ENCODE assay signal across 15 cellular contexts in the genomic region with DNA sequence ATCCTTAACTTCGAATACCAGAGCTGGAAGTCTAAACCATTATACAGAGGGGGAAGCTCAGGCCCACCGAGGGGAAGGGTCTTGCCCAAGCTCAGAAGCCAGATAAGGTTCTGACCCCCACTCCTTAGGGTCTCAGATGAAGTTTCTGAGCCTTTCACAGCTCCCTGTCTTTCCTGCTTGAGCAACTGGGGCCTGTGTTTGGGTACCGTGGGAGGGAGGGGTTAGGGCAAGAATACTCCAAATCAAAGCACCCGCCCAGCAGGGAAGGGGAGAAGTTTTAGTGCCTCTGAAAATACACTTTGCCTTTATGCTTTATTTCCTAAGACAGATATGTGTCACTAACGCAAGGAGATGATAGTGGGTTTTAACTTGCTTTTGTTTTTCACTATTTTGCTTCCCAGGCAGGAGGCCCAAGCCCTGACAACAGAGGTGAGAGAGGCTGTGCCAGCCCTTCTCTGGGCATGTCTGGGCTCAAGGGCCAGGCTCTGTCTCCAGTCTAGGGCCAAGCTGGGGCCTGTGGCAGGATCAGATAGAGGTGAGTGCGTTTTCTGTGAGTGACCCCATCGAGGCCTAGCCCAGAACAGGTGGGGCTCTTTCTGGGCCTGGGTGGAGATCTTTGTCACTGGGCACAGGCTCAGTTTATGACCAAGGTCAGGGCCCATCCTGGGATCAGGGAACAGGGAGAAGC. TPM values are rescaled to one million over a fixed set of nuclear protein-coding genes. Genes with fewer than 3 reads are reported as not detected.
DNase-seq lines count a peak whose midpoint lies in the region; ATAC-seq and TF ChIP-seq lines count a peak whose summit lies in the region.
"Had no signal": no experiment of that assay in that cellular context is flagged by ENCODE, and none has a peak within 500 bp of the region (broad histone marks: within the 10 kb centered on the region; RNA-seq: fewer than 3 reads in every experiment).

No MANE protein-coding gene starts in this region.

- H3K4ac ChIP-seq in IMR-90 (ENCODE audit: low read depth, low read length) (peak overlapping the region; percentile 26; the same call in 1 of the 2 replicates), mesenchymal stem cell (ENCODE audit: low read depth in 1 of 2, low read length in 2 of 2) (no peak overlapping the region)

- DNase-seq in IMR-90 (no peak), mesenchymal stem cell (no peak), stomach (peak; percentile 65), hippocampal formation (lab: John Stamatoyannopoulos, UW) (no peak), putamen (ENCODE audit: low spot score) (no peak), C1 segment of cervical spinal cord (lab: John Stamatoyannopoulos, UW) (no peak)
- DNase-seq in central memory CD8-positive, alpha-beta T cell (ENCODE audit: low spot score in 2 of 2): no peak
- DNase-seq: activated CD4-positive, CD25-positive, alpha-beta regulatory T cell treated with anti-CD3 and anti-CD28 coated beads, Interleukin-2, amount 50 U/mL, for 72 hours; erythroblast; NCI-H1436 treated with DMSO at 0.1 percent for 48 hours had no signal

- H3K9me1 ChIP-seq in IMR-90 (ENCODE audit: insufficient read depth, low read length): no peaks in the 10 kb centered on the region

- CTCF ChIA-PET in IMR-90 (lab: Yijun Ruan, JAX): interaction anchor here (5.0 kb wide), 1 partner anchor 11 kb away, joined by 17 read pairs; no protein-coding TSS in a partner anchor

- H4K5ac ChIP-seq in IMR-90 (ENCODE audit: low read depth, low read length): no peak overlapping the region

- no peak for TF ChIP-seq RAD21 in IMR-90 (IDR thresholded peaks at IDR 0.05; ENCODE audit: low read length)

- H4K91ac ChIP-seq in IMR-90 (ENCODE audit: insufficient read depth, low read depth, low read length) (peak overlapping the region; percentile 45; the same call in 1 of the 2 replicates), mesenchymal stem cell (ENCODE audit: low read length) (no peak overlapping the region)

- H3K27ac Mint-ChIP-seq in central memory CD8-positive, alpha-beta T cell (ENCODE audit: low read depth): peak overlapping the region; percentile 32
- H3K27ac Mint-ChIP-seq: activated naive CD8-positive, alpha-beta T cell had no signal

- POLR2A ChIA-PET in IMR-90 (lab: Charles Lee; ENCODE audit: unreplicated experiment): interaction anchor here (0.6 to 1.1 kb wide), 2 partner anchors 39 to 1345 kb away, joined by 3 read pairs; no protein-coding TSS in a partner anchor

- H2BK20ac ChIP-seq in IMR-90 (ENCODE audit: low read depth, low read length): no peak overlapping the region

- H3K9me3 ChIP-seq in IMR-90 (ENCODE audit: control insufficient read depth, insufficient read depth, low read length) (no peaks in the 10 kb centered on the region), mesenchymal stem cell (ENCODE audit: control insufficient read depth, low read length) (no peaks in the 10 kb centered on the region), stomach (no peaks in the 10 kb centered on the region)

- no peak overlapping the region for H4K8ac ChIP-seq in IMR-90 (ENCODE audit: low read depth in 2 of 2, low read length in 2 of 2)
- no peak overlapping the region for H4K8ac ChIP-seq in mesenchymal stem cell (ENCODE audit: low read length)

- H3K9ac ChIP-seq in IMR-90 (ENCODE audit: low read depth, low read length): no peak overlapping the region
- H3K9ac ChIP-seq in mesenchymal stem cell (ENCODE audit: low read length): no peak overlapping the region

- H2AFZ ChIP-seq in IMR-90 (replicated peaks; ENCODE audit: low read length, poor library complexity) (no peak overlapping the region), mesenchymal stem cell (ENCODE audit: low read depth, low read length) (no peak overlapping the region)

- no peak overlapping the region for H3K4me3 ChIP-seq in IMR-90 (ENCODE audit: insufficient read depth, low read depth, low read length)
- H3K4me3 ChIP-seq in mesenchymal stem cell (ENCODE audit: insufficient read depth in 1 of 2, low read depth in 1 of 2, low read length in 2 of 2): no peak overlapping the region
- no peak overlapping the region for H3K4me3 ChIP-seq in stomach
- H3K4me3 ChIP-seq: K562 had no signal

- ATAC-seq in IMR-90 (ENCODE audit: low read depth) (no peak), HG03135 (IDR thresholded peaks at IDR 0.05; ENCODE audit: unreplicated experiment) (no peak)
- no peak for ATAC-seq in central memory CD8-positive, alpha-beta T cell (replicated peaks; ENCODE audit: extremely low read depth, poor library complexity, severe bottlenecking)
- ATAC-seq: K562 had no signal

- H3K27me3 ChIP-seq in IMR-90 (ENCODE audit: control insufficient read depth, insufficient read depth, low read length) (no peaks in the 10 kb centered on the region), mesenchymal stem cell (ENCODE audit: control insufficient read depth in 1 of 2, insufficient read depth in 1 of 2, low read length in 2 of 2) (no peaks in the 10 kb centered on the region), stomach (no peaks in the 10 kb centered on the region)

- no peak overlapping the region for H3K56ac ChIP-seq in IMR-90 (ENCODE audit: extremely low read depth, insufficient read depth, low read length)

- no peak for TF ChIP-seq EP300 in stomach (IDR thresholded peaks at IDR 0.05)

- H2BK15ac ChIP-seq in IMR-90 (ENCODE audit: low read depth, low read length): no peak overlapping the region
- peak overlapping the region; percentile 12 for H2BK15ac ChIP-seq in mesenchymal stem cell (ENCODE audit: low read depth, poor library complexity, severe bottlenecking)

- H3K36me3 ChIP-seq in IMR-90 (ENCODE audit: control insufficient read depth, insufficient read depth, low read length): no peaks in the 10 kb centered on the region
- no peaks in the 10 kb centered on the region for H3K36me3 ChIP-seq in mesenchymal stem cell (ENCODE audit: control insufficient read depth in 1 of 2, insufficient read depth in 2 of 2, low read depth in 1 of 2, low read length in 2 of 2)
- H3K36me3 ChIP-seq in stomach: no peaks in the 10 kb centered on the region

- TF ChIP-seq CTCF in IMR-90 (conservative IDR thresholded peaks at IDR 0.05; ENCODE audit: low read depth, low read length) (no peak), stomach (IDR thresholded peaks at IDR 0.05) (no peak)

- H3K27ac ChIP-seq in IMR-90 (ENCODE audit: insufficient read depth, low read length) (no peak overlapping the region), mesenchymal stem cell (ENCODE audit: low read length, poor library complexity, severe bottlenecking) (no peak overlapping the region), stomach (peak overlapping the region; percentile 43 to 78 (median 72))
- H3K27ac ChIP-seq: C4-2B had no signal

- H3K79me1 ChIP-seq in IMR-90 (ENCODE audit: low read depth in 1 of 2, low read length in 2 of 2) (no peaks in the 10 kb centered on the region), mesenchymal stem cell (replicated peaks; ENCODE audit: low read length, poor library complexity, severe bottlenecking) (no peaks in the 10 kb centered on the region)

- no peak overlapping the region for H2BK12ac ChIP-seq in mesenchymal stem cell (ENCODE audit: low read length in 2 of 2)

- no peak overlapping the region for H3K14ac ChIP-seq in IMR-90 (replicated peaks; ENCODE audit: low read depth, low read length)
- H3K14ac ChIP-seq in mesenchymal stem cell (ENCODE audit: low read length in 2 of 2): no peak overlapping the region

- WGBS in IMR-90 (ENCODE audit: extremely low coverage in 2 of 2, insufficient read length in 1 of 2), 2 experiments: no CpG with 5 or more reads among the region's 7 CpGs
- WGBS in mesenchymal stem cell: 83% methylated on average over 7 of the region's 7 CpGs
- WGBS in stomach, 5 donors: 40 to 49% (median 45%) methylated on average over 5 to 7 of the region's 7 CpGs

- H3K27me3 Mint-ChIP-seq in central memory CD8-positive, alpha-beta T cell: peaks cover 8% of the 10 kb centered on the region

- H3K4me1 Mint-ChIP-seq in central memory CD8-positive, alpha-beta T cell: no peaks in the 10 kb centered on the region

- H2BK120ac ChIP-seq in IMR-90 (ENCODE audit: low read depth, low read length) (no peak overlapping the region), mesenchymal stem cell (ENCODE audit: low read depth, low read length) (no peak overlapping the region)

- in situ Hi-C loops in IMR-90 (cut with MboI; ENCODE audit: low sequenced_read_pairs): no loop called here

- intact Hi-C loops in IMR-90 (cut with micrococcal nuclease) (no loop called here), stomach (cut with DNase I; ENCODE audit: low total_unique reads) (no loop called here)

- H2AK5ac ChIP-seq in IMR-90 (ENCODE audit: low read depth, low read length): no peak overlapping the region
- H2AK5ac ChIP-seq in mesenchymal stem cell (ENCODE audit: low read length, severe bottlenecking): peak overlapping the region; percentile 44

- no peaks in the 10 kb centered on the region for H4K20me1 ChIP-seq in IMR-90 (ENCODE audit: insufficient read depth, low read length)

- H3K4me1 ChIP-seq in IMR-90 (ENCODE audit: control insufficient read depth, insufficient read depth, low read length): peaks cover 4% of the 10 kb centered on the region
- H3K4me1 ChIP-seq in mesenchymal stem cell (ENCODE audit: control insufficient read depth, insufficient read depth, low read depth, low read length): peaks cover 9% of the 10 kb centered on the region
- peaks cover 17 to 34% (median 28%) of the 10 kb centered on the region in 4 donors for H3K4me1 ChIP-seq in stomach

- H3K4me3 Mint-ChIP-seq in central memory CD8-positive, alpha-beta T cell: no peak overlapping the region
- H3K4me3 Mint-ChIP-seq: activated naive CD8-positive, alpha-beta T cell had no signal

- H3K23ac ChIP-seq in IMR-90 (ENCODE audit: low read depth, low read length): no peak overlapping the region
- H3K23ac ChIP-seq in mesenchymal stem cell (ENCODE audit: low read length in 2 of 2): no peak overlapping the region

- H2AK9ac ChIP-seq in IMR-90 (replicated peaks; ENCODE audit: low read depth, low read length, poor library complexity): no peak overlapping the region

- H3K4me2 ChIP-seq in IMR-90 (ENCODE audit: low read depth, low read length) (no peak overlapping the region), mesenchymal stem cell (ENCODE audit: low read length, poor library complexity, severe bottlenecking) (no peak overlapping the region)

- no peaks in the 10 kb centered on the region for H3K9me3 Mint-ChIP-seq in central memory CD8-positive, alpha-beta T cell

- H2BK5ac ChIP-seq in IMR-90 (ENCODE audit: low read depth, low read length, poor library complexity, severe bottlenecking): no peak overlapping the region
- peak overlapping the region; percentile 8 for H2BK5ac ChIP-seq in mesenchymal stem cell (ENCODE audit: low read depth, low read length, poor library complexity, severe bottlenecking)

- BruUV-seq in IMR-90 (replicated peaks; lab: Mats Ljungman, UMichigan): no TSS peak

- dilution Hi-C loops in IMR-90 (cut with HindIII; ENCODE audit: low sequenced_read_pairs, unreplicated experiment): no loop called here

- H3K36me3 Mint-ChIP-seq in central memory CD8-positive, alpha-beta T cell (ENCODE audit: insufficient read depth): peaks cover 2% of the 10 kb centered on the region
- H3K36me3 Mint-ChIP-seq: activated naive CD8-positive, alpha-beta T cell had no signal

- H3K18ac ChIP-seq in IMR-90 (ENCODE audit: low read depth, low read length): no peak overlapping the region
- H3K18ac ChIP-seq in mesenchymal stem cell (ENCODE audit: low read depth in 1 of 2, low read length in 2 of 2): no peak overlapping the region

- TF ChIP-seq POLR2A in IMR-90 (IDR thresholded peaks at IDR 0.05; ENCODE audit: low read depth, low read length): no peak
- TF ChIP-seq POLR2A in stomach (IDR thresholded peaks at IDR 0.05): no peak

RNA-seq across cellular contexts. Expression of a gene that starts 20.6 kb away (rescaled TPM):
- total RNA-seq in IMR-90 (2012; rRNA removed) (11.1 and 11.7 TPM in 2 replicates), stomach (10 to 100 TPM in 2 of 5 donors, 1 to 10 TPM in 3; 1.8 to 33.0 (median 5.5) TPM)
- polyA plus RNA-seq in IMR-90 (2012; rRNA removed) (7.3 and 8.2 TPM in 2 replicates), stomach (10 to 100 TPM in 1 of 3 donors, 1 to 10 TPM in 2; 1.7 to 27.5 (median 3.9) TPM)
- polyA plus RNA-seq in IMR-90 (2012; cell fraction: cytosol; rRNA removed): 7.3 and 9.8 TPM in 2 replicates
- polyA plus RNA-seq in IMR-90 (2012; cell fraction: nucleus; rRNA removed; ENCODE audit: low replicate concordance): 1.8 and 6.6 TPM in 2 replicates
- 3.1 TPM for polyA plus RNA-seq in mesenchymal stem cell (2013, experiment 1 of 2)
- polyA plus RNA-seq in mesenchymal stem cell (2013, experiment 2 of 2): 2.7 TPM
- total RNA-seq: T-helper 1 cell treated with Interleukin-12 subunit alpha and Interleukin-12 subunit beta and Interleukin-4 antibody, amounts not matched to agents 30 ng/mL and 1 ng/mL, for 36 hours had no signal

RNA-seq across cellular contexts. Expression of a gene that starts 39.7 kb away (rescaled TPM):
- total RNA-seq in IMR-90 (2012; rRNA removed): 68.6 and 91.6 TPM in 2 replicates
- polyA plus RNA-seq in IMR-90 (2012; rRNA removed): 63.3 and 76.8 TPM in 2 replicates
- polyA plus RNA-seq in IMR-90 (2012; cell fraction: cytosol; rRNA removed): 157 and 222 TPM in 2 replicates
- polyA plus RNA-seq in IMR-90 (2012; cell fraction: nucleus; rRNA removed; ENCODE audit: low replicate concordance): 65.3 and 116 TPM in 2 replicates
- polyA plus RNA-seq in mesenchymal stem cell (2013, experiment 1 of 2): 65.7 TPM
- polyA plus RNA-seq in mesenchymal stem cell (2013, experiment 2 of 2): 64.6 TPM
- 100 to 1,000 TPM in 1 of 5 donors, 10 to 100 TPM in 3, 1 to 10 TPM in 1; 1.7 to 188 (median 40.0) TPM for total RNA-seq in stomach
- 100 to 1,000 TPM; 121 to 216 (median 183) TPM for polyA plus RNA-seq in stomach

Comparison
In these comparisons a context has a peak if more than half of its experiments do, and no peak if none do; other contexts are left out.
1. H3K27ac ChIP-seq: peak in stomach (5 of 5); none in IMR-90 (single experiment) and mesenchymal stem cell (single experiment).